In genomic region chr18:4208408-4208807, GRCh38 we compare ENCODE assay signal across 25 cellular contexts.
"Had no signal": no experiment of that assay in that cellular context is flagged by ENCODE, and none has a peak within 500 bp of the region (broad histone marks: within the 10 kb centered on the region; RNA-seq: fewer than 3 reads in every experiment).

No MANE protein-coding gene starts in this region.

- H3K27ac ChIP-seq: left ventricle myocardium inferior, neural progenitor cell, neutrophil, parathyroid adenoma, psoas muscle, right atrium auricular region, skin epidermis, tibial nerve, uterus had no signal

- H3K4me3 Mint-ChIP-seq: immature natural killer cell; mesothelial cell of epicardium; naive B cell; natural killer cell; nephron progenitor cell; neural progenitor cell; stimulated activated effector memory CD8-positive, alpha-beta T cell treated with anti-CD3 and anti-CD28 coated beads, Interleukin-12 subunit alpha, Interleukin-12 subunit beta, amount 100 ng/mL, for 72 hours; stimulated activated naive CD8-positive, alpha-beta T cell treated with anti-CD3 and anti-CD28 coated beads, Interleukin-15, Interleukin-2, amounts not matched to agents 100 ng/mL and 50 ng/mL, for 24 hours; type B pancreatic cell had no signal

- H3K27ac Mint-ChIP-seq: immature natural killer cell; mesothelial cell of epicardium; naive B cell; natural killer cell; nephron progenitor cell; neural progenitor cell; stimulated activated effector memory CD8-positive, alpha-beta T cell treated with anti-CD3 and anti-CD28 coated beads, Interleukin-12 subunit alpha, Interleukin-12 subunit beta, amount 100 ng/mL, for 72 hours; stimulated activated naive CD8-positive, alpha-beta T cell treated with anti-CD3 and anti-CD28 coated beads, Interleukin-15, Interleukin-2, amounts not matched to agents 100 ng/mL and 50 ng/mL, for 24 hours; type B pancreatic cell had no signal

- H3K9me3 ChIP-seq: left ventricle myocardium inferior, neutrophil, psoas muscle, right atrium auricular region, tibial nerve, uterus had no signal

- H3K79me2 ChIP-seq: parathyroid adenoma had no signal

- H3K4me2 ChIP-seq: neural progenitor cell had no signal

- H3K4me1 Mint-ChIP-seq: immature natural killer cell; naive B cell; natural killer cell; stimulated activated effector memory CD8-positive, alpha-beta T cell treated with anti-CD3 and anti-CD28 coated beads, Interleukin-12 subunit alpha, Interleukin-12 subunit beta, amount 100 ng/mL, for 72 hours had no signal

- H3K9me3 Mint-ChIP-seq: mesothelial cell of epicardium, nephron progenitor cell, neural progenitor cell had no signal

- H3K36me3 ChIP-seq: left ventricle myocardium inferior, neural progenitor cell, neutrophil, right atrium auricular region, tibial nerve, uterus had no signal

- H3K4me3 ChIP-seq: left ventricle myocardium inferior, lung, neural progenitor cell, psoas muscle, right atrium auricular region, skin epidermis, tibial nerve, uterus had no signal

- H3K36me3 Mint-ChIP-seq: immature natural killer cell; mesothelial cell of epicardium; naive B cell; natural killer cell; neural progenitor cell; stimulated activated effector memory CD8-positive, alpha-beta T cell treated with anti-CD3 and anti-CD28 coated beads, Interleukin-12 subunit alpha, Interleukin-12 subunit beta, amount 100 ng/mL, for 72 hours; type B pancreatic cell had no signal

- H3K4me1 ChIP-seq: left ventricle myocardium inferior, parathyroid adenoma, psoas muscle, right atrium auricular region, uterus had no signal

- H3K27me3 Mint-ChIP-seq: naive B cell; stimulated activated naive CD8-positive, alpha-beta T cell treated with anti-CD3 and anti-CD28 coated beads, Interleukin-15, Interleukin-2, amounts not matched to agents 100 ng/mL and 50 ng/mL, for 24 hours; type B pancreatic cell had no signal

- H2AFZ ChIP-seq: neural progenitor cell, parathyroid adenoma had no signal

- H3K27me3 ChIP-seq: neural progenitor cell, neutrophil, right atrium auricular region, tibial nerve, uterus had no signal

- ATAC-seq: natural killer cell; psoas muscle; sciatic nerve; stimulated activated effector memory CD8-positive, alpha-beta T cell treated with anti-CD3 and anti-CD28 coated beads, Interleukin-12 subunit alpha, Interleukin-12 subunit beta, amount 100 ng/mL, for 72 hours had no signal

- DNase-seq: hypothalamus; immature natural killer cell; islet precursor cell; left ventricle myocardium inferior; mesendoderm; naive B cell; natural killer cell; nephron progenitor cell; occipital lobe; psoas muscle; stimulated activated CD4-positive, alpha-beta T cell treated with anti-CD3 and anti-CD28 coated beads, Interleukin-4, amount 100 ng/mL, for 24 hours; stimulated activated naive CD4-positive, alpha-beta T cell; uterus had no signal

- H3K9ac ChIP-seq: neural progenitor cell, parathyroid adenoma had no signal
